18 cellular contexts compared by ENCODE assay signal in the genomic region with DNA sequence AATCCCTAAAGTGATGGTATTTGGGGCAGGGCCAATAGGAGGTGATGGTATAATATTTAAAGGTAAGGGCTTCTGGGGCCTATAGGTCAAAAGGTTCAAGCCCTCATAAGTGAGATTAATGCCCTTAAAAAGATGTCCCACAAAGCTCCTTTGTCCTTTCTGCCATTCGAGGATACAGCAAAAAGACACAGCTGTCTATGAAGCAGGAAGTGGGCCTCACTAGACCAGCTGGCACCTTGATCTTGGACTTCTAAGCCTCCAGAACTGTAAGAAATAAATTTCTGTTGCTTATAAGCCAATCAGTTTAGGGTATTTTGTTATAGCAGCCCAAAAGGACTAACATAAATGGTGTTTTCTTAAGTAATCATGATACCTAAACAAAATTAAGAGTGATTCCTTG. TPM values are rescaled to one million over a fixed set of nuclear protein-coding genes. Genes with fewer than 3 reads are reported as not detected.
DNase-seq lines count a peak whose midpoint lies in the region; ATAC-seq, FAIRE-seq and TF ChIP-seq lines count a peak whose summit lies in the region.
"Had no signal": no experiment of that assay in that cellular context is flagged by ENCODE, and none has a peak within 500 bp of the region (broad histone marks: within the 10 kb centered on the region; RNA-seq: fewer than 3 reads in every experiment).

No MANE protein-coding gene starts in this region.

- no peak for TF ChIP-seq CTCF in Loucy (conservative IDR thresholded peaks at IDR 0.05; ENCODE audit: low read length)
- TF ChIP-seq CTCF in endothelial cell of umbilical vein (IDR thresholded peaks at IDR 0.05; ENCODE audit: extremely low read depth in 1 of 2, insufficient read depth in 1 of 2, low read depth in 1 of 2, low read length in 2 of 2): no peak
- TF ChIP-seq CTCF in GM23338 (conservative IDR thresholded peaks at IDR 0.05; ENCODE audit: low read depth in 2 of 2): no peak
- TF ChIP-seq CTCF in hepatocyte (IDR thresholded peaks at IDR 0.05; ENCODE audit: poor library complexity): no peak

- BruUV-seq in endothelial cell of umbilical vein (replicated peaks; lab: Mats Ljungman, UMichigan): no TSS peak

- CTCF ChIA-PET in endothelial cell of umbilical vein (lab: Charles Lee): no interaction called here

- POLR2A ChIA-PET in endothelial cell of umbilical vein (lab: Charles Lee): no interaction called here

- no peaks in the 10 kb centered on the region for H3K9me1 ChIP-seq in endothelial cell of umbilical vein (replicated peaks; ENCODE audit: control insufficient read depth, extremely low read depth, insufficient read depth, low read length)

- H3K27me3 Mint-ChIP-seq in GM23338 (ENCODE audit: insufficient read depth, low read depth, poor library complexity): no peaks in the 10 kb centered on the region
- H3K27me3 Mint-ChIP-seq: CD4-positive, alpha-beta memory T cell had no signal

- no peak overlapping the region for H3K27ac ChIP-seq in endothelial cell of umbilical vein (ENCODE audit: insufficient read depth, low read depth, low read length)
- no peak overlapping the region for H3K27ac ChIP-seq in GM23338 (ENCODE audit: low read depth)
- H3K27ac ChIP-seq in hepatocyte: no peak overlapping the region

- H3K9ac ChIP-seq in Loucy (ENCODE audit: low read depth, low read length, poor library complexity, severe bottlenecking) (no peak overlapping the region), endothelial cell of umbilical vein (replicated peaks; ENCODE audit: extremely low read depth, insufficient read depth, low read length) (no peak overlapping the region)

- no peak overlapping the region for H3K27ac Mint-ChIP-seq in GM23338
- H3K27ac Mint-ChIP-seq: CD4-positive, alpha-beta memory T cell had no signal

- H3K4me1 Mint-ChIP-seq in GM23338: no peaks in the 10 kb centered on the region

- H3K36me3 ChIP-seq in Loucy (ENCODE audit: insufficient read depth, low read length): peaks cover 88% of the 10 kb centered on the region
- H3K36me3 ChIP-seq in endothelial cell of umbilical vein (ENCODE audit: control insufficient read depth in 2 of 2, extremely low read depth in 1 of 2, insufficient read depth in 2 of 2, low read length in 2 of 2): peaks cover 0 to 9% of the 10 kb centered on the region in 2 experiments
- 0 out of 2 replicates have a peak, but pooled peaks cover 9% of the 10 kb centered on the region for H3K36me3 ChIP-seq in GM23338 (ENCODE audit: insufficient read depth)
- no peaks in the 10 kb centered on the region for H3K36me3 ChIP-seq in hepatocyte (replicated peaks; ENCODE audit: insufficient read depth, low read depth)

- no peaks in the 10 kb centered on the region for H3K9me2 ChIP-seq in Loucy (replicated peaks; ENCODE audit: low read depth, low read length)
- H3K9me2 ChIP-seq in GM23338 (ENCODE audit: insufficient read depth): no peaks in the 10 kb centered on the region
- no peaks in the 10 kb centered on the region for H3K9me2 ChIP-seq in hepatocyte (replicated peaks; ENCODE audit: insufficient read depth)

- H3F3A ChIP-seq in Loucy (ENCODE audit: low read depth): no peaks in the 10 kb centered on the region
- no peaks in the 10 kb centered on the region for H3F3A ChIP-seq in GM23338 (replicated peaks; ENCODE audit: low read depth)

- H2AFZ ChIP-seq in Loucy (ENCODE audit: low read length) (no peak overlapping the region), endothelial cell of umbilical vein (ENCODE audit: low read depth, low read length) (no peak overlapping the region), GM23338 (no peak overlapping the region), hepatocyte (no peak overlapping the region)

- H3K4me2 ChIP-seq in Loucy (ENCODE audit: low read depth, low read length, poor library complexity, severe bottlenecking) (peak overlapping the region; percentile 5), endothelial cell of umbilical vein (ENCODE audit: insufficient read depth, low read length) (no peak overlapping the region), GM23338 (no peak overlapping the region), hepatocyte (no peak overlapping the region)

- 88% methylated on average over 1 of the region's 1 CpG for WGBS in hepatocyte (ENCODE audit: low lambda C conversion rate, missing lambda C conversion rate)

- peak; percentile 34 for DNase-seq in Jurkat, Clone E6-1 (ENCODE audit: low read depth, low spot score)
- DNase-seq in endothelial cell of umbilical vein (ENCODE audit: low read depth, low spot score) (no peak), GM23338 (ENCODE audit: low spot score) (no peak), T-helper 9 cell (no peak), hepatocyte (ENCODE audit: low spot score) (no peak)
- DNase-seq: C1 segment of cervical spinal cord; Calu3; CD4-positive, alpha-beta memory T cell; COR-L47; DMS53; DMS79 treated with DMSO at 0.1 percent for 48 hours; GOT3; HCEC 1CT had no signal

- H3K4me3 Mint-ChIP-seq in GM23338: no peak overlapping the region
- H3K4me3 Mint-ChIP-seq: CD4-positive, alpha-beta memory T cell had no signal

- H3K79me2 ChIP-seq in Loucy (ENCODE audit: insufficient read depth, low read length) (peaks cover 54% of the 10 kb centered on the region), endothelial cell of umbilical vein (ENCODE audit: control insufficient read depth, insufficient read depth, low read length) (peaks cover 2% of the 10 kb centered on the region), GM23338 (replicated peaks; ENCODE audit: insufficient read depth) (no peaks in the 10 kb centered on the region), hepatocyte (peaks cover 2% of the 10 kb centered on the region)

- H3K4me3 ChIP-seq in Jurkat, Clone E6-1 (ENCODE audit: low read length): no peak overlapping the region
- H3K4me3 ChIP-seq in Loucy (ENCODE audit: low read length, poor library complexity, severe bottlenecking) (no peak overlapping the region), endothelial cell of umbilical vein (replicated peaks in 1 of 3; ENCODE audit: insufficient read depth in 1 of 3, low read depth in 1 of 3, low read length in 3 of 3) (no peak overlapping the region), GM23338 (no peak overlapping the region), hepatocyte (no peak overlapping the region)
- H3K4me3 ChIP-seq: GM12878 had no signal

- H4K20me1 ChIP-seq in Loucy (ENCODE audit: insufficient read depth, low read length, poor library complexity, severe bottlenecking): peaks cover 33% of the 10 kb centered on the region
- H4K20me1 ChIP-seq in endothelial cell of umbilical vein (replicated peaks; ENCODE audit: control insufficient read depth, extremely low read depth, insufficient read depth, low read length): no peaks in the 10 kb centered on the region
- H4K20me1 ChIP-seq in GM23338 (replicated peaks; ENCODE audit: insufficient read depth): 0 out of 2 replicates have a peak, but pooled peaks cover 7% of the 10 kb centered on the region
- no peaks in the 10 kb centered on the region for H4K20me1 ChIP-seq in hepatocyte (ENCODE audit: insufficient read depth, poor library complexity, severe bottlenecking)

- H3K4me1 ChIP-seq in Loucy (ENCODE audit: insufficient read depth, low read length, poor library complexity, severe bottlenecking): peaks cover 26% of the 10 kb centered on the region
- H3K4me1 ChIP-seq in endothelial cell of umbilical vein (ENCODE audit: control insufficient read depth, extremely low read depth, insufficient read depth, low read length): no peaks in the 10 kb centered on the region
- no peaks in the 10 kb centered on the region for H3K4me1 ChIP-seq in GM23338 (ENCODE audit: insufficient read depth)
- no peaks in the 10 kb centered on the region for H3K4me1 ChIP-seq in hepatocyte (ENCODE audit: insufficient read depth)

- dilution Hi-C loops in endothelial cell of umbilical vein (cut with MboI; ENCODE audit: extremely low pct_ligation_motif_present, low sequenced_read_pairs): no loop called here

- no peaks in the 10 kb centered on the region for H3K9me3 Mint-ChIP-seq in GM23338
- H3K9me3 Mint-ChIP-seq: CD4-positive, alpha-beta memory T cell had no signal

- peak; percentile 42 for FAIRE-seq in endothelial cell of umbilical vein (lab: Jason Lieb, UNC)
- FAIRE-seq: G401.6, GM12878 had no signal

- intact Hi-C loops in endothelial cell of umbilical vein (cut with micrococcal nuclease): no loop called here

- H3K9me3 ChIP-seq in Loucy (ENCODE audit: insufficient read depth, low read depth, low read length) (no peaks in the 10 kb centered on the region), endothelial cell of umbilical vein (replicated peaks; ENCODE audit: control insufficient read depth, insufficient read depth, low read length) (no peaks in the 10 kb centered on the region), hepatocyte (ENCODE audit: low read depth) (no peaks in the 10 kb centered on the region)

- H3K36me3 Mint-ChIP-seq in GM23338 (ENCODE audit: low read depth): peaks cover 46% of the 10 kb centered on the region

- TF ChIP-seq POLR2A in endothelial cell of umbilical vein (IDR thresholded peaks at IDR 0.05; ENCODE audit: low read depth, low read length): no peak

- no peak for ATAC-seq in GM23338
- ATAC-seq: GM12878 had no signal

- H3K27me3 ChIP-seq in Loucy (ENCODE audit: insufficient read depth, low read length, poor library complexity, severe bottlenecking) (no peaks in the 10 kb centered on the region), endothelial cell of umbilical vein (ENCODE audit: control insufficient read depth in 2 of 2, insufficient read depth in 2 of 2, low read length in 2 of 2) (no peaks in the 10 kb centered on the region), GM23338 (ENCODE audit: insufficient read depth) (no peaks in the 10 kb centered on the region), hepatocyte (no peaks in the 10 kb centered on the region)

RNA-seq across cellular contexts. Expression of a gene that starts 27.2 kb away (rescaled TPM):
- polyA plus RNA-seq in Jurkat, Clone E6-1 (2012; ENCODE audit: insufficient read depth, insufficient read length): 12.5 TPM
- total RNA-seq in endothelial cell of umbilical vein (0.39 and 1.1 TPM in 2 replicates), hepatocyte (0.17 and 0.24 TPM in 2 replicates)
- polyA plus RNA-seq in endothelial cell of umbilical vein (0.27 and 0.30 TPM in 2 replicates), GM23338 (2016; fragmentation: Nextera tagmentation; extraction: Ambion mirVana) (0.05 and 0.14 TPM in 2 replicates), hepatocyte (0.16 TPM in 1 of 2 replicates, not detected in the other)
- polyA plus RNA-seq in endothelial cell of umbilical vein (2011; cell fraction: cytosol; rRNA removed): 0.21 and 0.32 TPM in 2 replicates
- 2.9 and 3.4 TPM in 2 replicates for polyA plus RNA-seq in endothelial cell of umbilical vein (2011; cell fraction: nucleus; rRNA removed)
- polyA plus RNA-seq in endothelial cell of umbilical vein (2012): 0.08 and 0.52 TPM in 2 replicates
- 0.10 and 0.25 TPM in 2 replicates for polyA minus RNA-seq in endothelial cell of umbilical vein
- not detected for polyA minus RNA-seq in endothelial cell of umbilical vein (2011; cell fraction: cytosol; rRNA and poly(A)+ RNA removed)
- polyA minus RNA-seq in endothelial cell of umbilical vein (2011; cell fraction: nucleus; rRNA and poly(A)+ RNA removed): 0.53 TPM in 2 replicates
- total RNA-seq in GM23338 (2014; rRNA removed; shearing (Covaris generic)): 0.03 TPM in 1 of 2 replicates, not detected in the other
- total RNA-seq: A172 had no signal
- polyA plus RNA-seq: BJ; CD4-positive, alpha-beta memory T cell had no signal

RNA-seq across cellular contexts. Expression of a gene that starts 28.4 kb away (rescaled TPM):
- 12.7 TPM for polyA plus RNA-seq in Jurkat, Clone E6-1 (2012; ENCODE audit: insufficient read depth, insufficient read length)
- 14.6 and 16.1 TPM in 2 replicates for total RNA-seq in endothelial cell of umbilical vein
- 3.6 and 5.0 TPM in 2 replicates for polyA plus RNA-seq in endothelial cell of umbilical vein
- 6.2 and 6.6 TPM in 2 replicates for polyA plus RNA-seq in endothelial cell of umbilical vein (2011; cell fraction: cytosol; rRNA removed)
- polyA plus RNA-seq in endothelial cell of umbilical vein (2011; cell fraction: nucleus; rRNA removed): 6.5 and 9.0 TPM in 2 replicates
- 9.3 and 12.3 TPM in 2 replicates for polyA plus RNA-seq in endothelial cell of umbilical vein (2012)
- polyA minus RNA-seq in endothelial cell of umbilical vein: 16.3 and 16.9 TPM in 2 replicates
- 10.0 TPM for polyA minus RNA-seq in endothelial cell of umbilical vein (2011; cell fraction: cytosol; rRNA and poly(A)+ RNA removed)
- polyA minus RNA-seq in endothelial cell of umbilical vein (2011; cell fraction: nucleus; rRNA and poly(A)+ RNA removed): 8.7 and 12.3 TPM in 2 replicates
- 8.7 and 11.1 TPM in 2 replicates for total RNA-seq in GM23338 (2014; rRNA removed; shearing (Covaris generic))
- polyA plus RNA-seq in GM23338 (2016; fragmentation: Nextera tagmentation; extraction: Ambion mirVana): 6.7 and 8.2 TPM in 2 replicates
- total RNA-seq in hepatocyte: 14.3 and 17.6 TPM in 2 replicates
- polyA plus RNA-seq in hepatocyte: 5.3 and 9.4 TPM in 2 replicates
